In the genomic region with DNA sequence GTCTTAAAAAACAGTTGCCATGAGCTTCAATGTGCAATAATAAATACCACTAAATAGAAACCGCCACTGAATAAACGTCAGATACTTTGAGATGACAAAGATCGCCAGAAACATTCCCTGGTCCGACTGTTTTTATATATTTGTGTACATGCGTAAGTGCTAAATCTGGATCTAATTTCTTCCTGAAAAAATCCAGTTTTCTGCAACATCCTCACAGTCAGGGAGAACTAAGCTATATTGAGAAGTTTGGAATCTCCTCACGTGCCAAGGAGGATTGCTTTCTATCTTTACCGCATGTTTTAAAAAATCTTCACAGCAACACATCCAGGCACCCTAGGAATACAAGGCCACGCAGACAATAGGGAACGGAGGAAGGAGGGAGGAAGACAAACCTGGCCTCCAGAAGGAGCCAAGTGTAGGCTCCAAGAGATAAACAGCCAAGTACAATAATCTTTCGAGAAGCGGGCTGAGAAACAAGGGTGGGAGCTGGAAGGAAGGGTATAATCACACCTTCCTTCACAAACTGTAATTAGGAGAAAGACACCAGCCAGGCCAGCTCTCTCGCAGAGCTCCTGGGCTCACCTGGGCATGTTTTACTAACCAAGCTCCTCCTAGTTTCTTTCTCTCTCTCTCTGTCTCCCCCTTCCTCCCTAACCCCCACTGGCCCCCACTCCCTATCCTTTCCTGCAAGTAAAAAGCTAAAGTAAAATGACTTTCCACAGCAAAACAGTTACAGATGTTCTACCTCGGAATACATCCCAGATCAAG, we compare ENCODE assay signal across 10 cellular contexts. TPM values are rescaled to one million over a fixed set of nuclear protein-coding genes. Genes with fewer than 3 reads are reported as not detected.
DNase-seq lines count a peak whose midpoint lies in the region; ATAC-seq, FAIRE-seq and TF ChIP-seq lines count a peak whose summit lies in the region.
"Had no signal": no experiment of that assay in that cellular context is flagged by ENCODE, and none has a peak within 500 bp of the region (broad histone marks: within the 10 kb centered on the region; RNA-seq: fewer than 3 reads in every experiment).

No MANE protein-coding gene starts in this region.

- H3K27me3 ChIP-seq in K562 (ENCODE audit: control insufficient read depth in 2 of 2, insufficient read depth in 2 of 2, low read length in 2 of 2): 0 out of 5 replicates have a peak, but pooled peaks cover 0 to 9% of the 10 kb centered on the region in 2 experiments
- no peaks in the 10 kb centered on the region for H3K27me3 ChIP-seq in lung (ENCODE audit: control insufficient read depth, insufficient read depth)
- no peaks in the 10 kb centered on the region for H3K27me3 ChIP-seq in transverse colon

- H3K4me1 Mint-ChIP-seq in activated CD4-positive, alpha-beta T cell treated with anti-CD3 and anti-CD28 coated beads, Interleukin-2, amount 10 ng/mL, durations not matched to agents 24 days and 14 days: peaks cover 75% of the 10 kb centered on the region

- no peak for FAIRE-seq in K562 (lab: Jason Lieb, UNC)
- no peak for FAIRE-seq in D721Med (lab: Jason Lieb, UNC)

- no peak for ATAC-seq in K562
- no peak for ATAC-seq in lung (ENCODE audit: insufficient read depth, low FRiP score)
- no peak for ATAC-seq in HG02840 (IDR thresholded peaks at IDR 0.05; ENCODE audit: low FRiP score, unreplicated experiment)

- H3K27ac Mint-ChIP-seq in activated CD4-positive, alpha-beta T cell treated with anti-CD3 and anti-CD28 coated beads, Interleukin-2, amount 10 ng/mL, durations not matched to agents 24 days and 14 days: no peak overlapping the region

- H3K9me3 Mint-ChIP-seq in activated CD4-positive, alpha-beta T cell treated with anti-CD3 and anti-CD28 coated beads, Interleukin-2, amount 10 ng/mL, durations not matched to agents 24 days and 14 days: no peaks in the 10 kb centered on the region
- H3K9me3 Mint-ChIP-seq: CD14-positive monocyte had no signal

- no peak overlapping the region for H3K4me2 ChIP-seq in K562 (ENCODE audit: insufficient read depth, low read length)

- TF ChIP-seq EP300 in K562 (IDR thresholded peaks at IDR 0.05; ENCODE audit: low read length) (no peak), transverse colon (IDR thresholded peaks at IDR 0.05; ENCODE audit: low read depth) (no peak)

- H3K27me3 Mint-ChIP-seq in activated CD4-positive, alpha-beta T cell treated with anti-CD3 and anti-CD28 coated beads, Interleukin-2, amount 10 ng/mL, durations not matched to agents 24 days and 14 days: no peaks in the 10 kb centered on the region

- CTCF ChIA-PET in K562 (lab: Yijun Ruan, JAX; ENCODE audit: low intra/inter-chr PET ratio): no interaction called here

- H2AFZ ChIP-seq in K562 (ENCODE audit: low read depth, low read length): no peak overlapping the region

- BruUV-seq in K562 (replicated peaks; lab: Mats Ljungman, UMichigan): no TSS peak

- intact Hi-C loops in activated CD4-positive, alpha-beta T cell treated with anti-CD3 and anti-CD28 coated beads, Interleukin-2, amount 10 ng/mL, durations not matched to agents 24 days and 14 days (cut with micrococcal nuclease): no loop called here
- intact Hi-C loops in K562 (cut with micrococcal nuclease) (no loop called here), transverse colon (cut with DNase I; ENCODE audit: low total_unique reads) (no loop called here)

- H3K79me2 ChIP-seq in K562 (ENCODE audit: control insufficient read depth, insufficient read depth, low read length): peaks cover 81% of the 10 kb centered on the region

- no peak for DNase-seq in activated CD4-positive, alpha-beta T cell treated with anti-CD3 and anti-CD28 coated beads, Interleukin-2, amount 10 ng/mL, durations not matched to agents 24 days and 14 days
- DNase-seq in activated CD4-positive, alpha-beta T cell treated with anti-CD3 and anti-CD28 coated beads, Interleukin-2, amount 50 U/mL, for 1 hour: no peak
- DNase-seq in K562 (ENCODE audit: extremely low read depth in 1 of 4, low spot score in 3 of 4) (peak in 1 of 4 experiments; percentile 12), lung (ENCODE audit: low spot score) (no peak), transverse colon (no peak), D721Med (ENCODE audit: insufficient read length, low spot score) (no peak), ACHN (no peak)
- DNase-seq: central memory CD4-positive, alpha-beta T cell had no signal

- H3K4me3 ChIP-seq in K562 (no peak overlapping the region), lung (no peak overlapping the region), transverse colon (peak overlapping the region in 1 of 4 donors; percentile 11)

- peaks cover 30% of the 10 kb centered on the region for H3K36me3 Mint-ChIP-seq in activated CD4-positive, alpha-beta T cell treated with anti-CD3 and anti-CD28 coated beads, Interleukin-2, amount 10 ng/mL, durations not matched to agents 24 days and 14 days (ENCODE audit: low read depth)

- TF ChIP-seq CTCF in K562 (IDR thresholded peaks at IDR 0.05 in 2 of 3, conservative IDR thresholded peaks at IDR 0.05 in 1 of 3; ENCODE audit: insufficient read depth in 2 of 3, low read depth in 1 of 3, low read length in 3 of 3) (no peak), lung (IDR thresholded peaks at IDR 0.05; ENCODE audit: control extremely low read depth, extremely low read depth) (no peak), transverse colon (IDR thresholded peaks at IDR 0.05) (no peak), D721Med (IDR thresholded peaks at IDR 0.05; ENCODE audit: insufficient read depth, missing control alignments) (no peak)

- TF ChIP-seq RAD21 in K562 (CRISPR knock-in tag; conservative IDR thresholded peaks at IDR 0.05 in 1 of 2, IDR thresholded peaks at IDR 0.05 in 1 of 2): no peak

- peak overlapping the region; percentile 32 for H3K4me3 Mint-ChIP-seq in activated CD4-positive, alpha-beta T cell treated with anti-CD3 and anti-CD28 coated beads, Interleukin-2, amount 10 ng/mL, durations not matched to agents 24 days and 14 days
- H3K4me3 Mint-ChIP-seq: CD14-positive monocyte had no signal

- H3K36me3 ChIP-seq in K562 (ENCODE audit: control insufficient read depth, insufficient read depth, low read length): no peaks in the 10 kb centered on the region
- no peaks in the 10 kb centered on the region for H3K36me3 ChIP-seq in lung (ENCODE audit: control insufficient read depth in 2 of 2, insufficient read depth in 2 of 2, low read length in 2 of 2)
- H3K36me3 ChIP-seq in transverse colon: no peaks in the 10 kb centered on the region

- H4K20me1 ChIP-seq in K562 (replicated peaks; ENCODE audit: control insufficient read depth, insufficient read depth, low read length): peaks cover 11% of the 10 kb centered on the region

- no peak overlapping the region for H3K9ac ChIP-seq in K562 (ENCODE audit: insufficient read depth in 1 of 2, low read depth in 2 of 2, low read length in 2 of 2)

- POLR2A ChIA-PET in K562 (lab: Yijun Ruan, JAX): interaction anchor here (0.6 to 1.2 kb wide), 6 partner anchors 9 to 548 kb away, joined by 3 to 4 read pairs (median 3); no protein-coding TSS in a partner anchor

- in situ Hi-C loops in K562 (cut with MboI): no loop called here
- in situ Hi-C loops in transverse colon (cut with MboI; ENCODE audit: low pct_ligation_motif_present in 1 of 4, low pct_unique_long_range_greater_than_20kb in 1 of 4, low sequenced_read_pairs in 3 of 4): no loop called here
- in situ Hi-C loops in ACHN (cut with HindIII; ENCODE audit: low pct_ligation_motif_present, low pct_unique_long_range_greater_than_20kb, low sequenced_read_pairs): no loop called here

- TF ChIP-seq POLR2A in K562 (conservative IDR thresholded peaks at IDR 0.05): no peak
- no peak for TF ChIP-seq POLR2A in transverse colon (IDR thresholded peaks at IDR 0.05)

- no peak overlapping the region for H3K27ac ChIP-seq in K562 (ENCODE audit: extremely low read depth, low read depth, low read length)
- H3K27ac ChIP-seq in lung (ENCODE audit: low read depth in 1 of 2, low read length in 1 of 2): peak overlapping the region; percentile 27 to 62
- H3K27ac ChIP-seq in transverse colon: peak overlapping the region; percentile 92 to 96 (median 94)

- no peaks in the 10 kb centered on the region for H3K9me1 ChIP-seq in K562 (ENCODE audit: control insufficient read depth, insufficient read depth, low read length)

- peaks cover 9 to 30% of the 10 kb centered on the region in 2 experiments for H3K4me1 ChIP-seq in K562 (replicated peaks in 1 of 2; ENCODE audit: control insufficient read depth in 2 of 2, insufficient read depth in 2 of 2, low read length in 2 of 2)
- H3K4me1 ChIP-seq in lung (ENCODE audit: control insufficient read depth in 2 of 2, insufficient read depth in 2 of 2, low read length in 2 of 2): peaks cover 17 to 53% of the 10 kb centered on the region in 2 donors
- peaks cover 25 to 85% (median 63%) of the 10 kb centered on the region in 4 donors for H3K4me1 ChIP-seq in transverse colon

- 32% methylated on average over 13 of the region's 13 CpGs for WGBS in K562 (ENCODE audit: insufficient coverage, low coverage, missing lambda C conversion rate)
- WGBS in lung, 2 donors: 53 to 72% methylated on average over 13 of the region's 13 CpGs
- WGBS in transverse colon (ENCODE audit: low coverage in 1 of 2), 2 donors: 31 to 47% methylated on average over 9 to 13 of the region's 13 CpGs

- no peaks in the 10 kb centered on the region for H3K9me3 ChIP-seq in K562 (replicated peaks; ENCODE audit: control insufficient read depth, insufficient read depth, low read depth, low read length)
- no peaks in the 10 kb centered on the region for H3K9me3 ChIP-seq in lung (ENCODE audit: control insufficient read depth in 2 of 2, insufficient read depth in 1 of 2, low read length in 1 of 2)
- no peaks in the 10 kb centered on the region for H3K9me3 ChIP-seq in transverse colon

RNA-seq across cellular contexts. Expression of a gene that starts 5.6 kb away (rescaled TPM):
- 43.4 and 44.0 TPM in 2 replicates for total RNA-seq in activated CD4-positive, alpha-beta T cell treated with anti-CD3 and anti-CD28 coated beads, Interleukin-2, amount 10 ng/mL, durations not matched to agents 24 days and 14 days
- 17.9 and 20.7 TPM in 2 replicates for total RNA-seq in K562 (2011; cell fraction: chromatin; rRNA removed; ENCODE audit: low replicate concordance)
- total RNA-seq in K562 (2011; cell fraction: nucleolus; rRNA removed): 12.3 and 14.2 TPM in 2 replicates
- total RNA-seq in K562 (2011; cell fraction: nucleoplasm; rRNA removed): 15.4 and 21.1 TPM in 2 replicates
- 5.6 and 7.8 TPM in 2 replicates for total RNA-seq in K562 (2014; rRNA removed)
- 6.2 and 6.5 TPM in 2 replicates for total RNA-seq in K562 (2014; rRNA removed; fragmentation: Illumina TruSeq; extraction: Trizol)
- total RNA-seq in K562 (2015; rRNA removed; fragmentation: Illumina TruSeq; extraction: Trizol): 8.6 and 9.1 TPM in 2 replicates
- total RNA-seq in K562 (2021): 10.9 and 11.5 TPM in 2 replicates
- 10.3 and 15.9 TPM in 2 replicates for polyA plus RNA-seq in K562 (2011; rRNA removed)
- 18.6 and 19.8 TPM in 2 replicates for polyA plus RNA-seq in K562 (2011; cell fraction: cytosol; rRNA removed)
- 20.0 and 20.9 TPM in 2 replicates for polyA plus RNA-seq in K562 (2011; cell fraction: nucleus; rRNA removed)
- polyA plus RNA-seq in K562 (2012): 10.6 and 13.2 TPM in 2 replicates
- 7.8 and 9.5 TPM in 2 replicates for polyA plus RNA-seq in K562 (2014; fragmentation: Illumina TruSeq; extraction: Trizol)
- 1 to 10 TPM in 1 of 2 experiments, under 1 TPM in 1; 0.27 to 1.0 TPM for polyA plus RNA-seq in K562 (2014; fragmentation: Nextera tagmentation; extraction: Ambion mirVana)
- polyA plus RNA-seq in K562 (2014; rRNA removed): 10.2 and 13.3 TPM in 2 replicates
- polyA minus RNA-seq in K562 (2011; rRNA and poly(A)+ RNA removed): 9.5 and 10.5 TPM in 2 replicates
- polyA minus RNA-seq in K562 (2011; cell fraction: cytosol; rRNA and poly(A)+ RNA removed): 5.0 and 10.6 TPM in 2 replicates
- polyA minus RNA-seq in K562 (2011; cell fraction: nucleus; rRNA and poly(A)+ RNA removed): 10.1 and 16.2 TPM in 2 replicates
- total RNA-seq in lung: 10 to 100 TPM; 45.3 to 94.1 TPM
- polyA plus RNA-seq in lung: 10 to 100 TPM; 30.5 to 33.4 TPM
- 100 to 1,000 TPM in 1 of 4 donors, 10 to 100 TPM in 3; 67.3 to 175 (median 95.0) TPM for total RNA-seq in transverse colon
